Comparison of ENCODE assay signal across 23 cellular contexts in the genomic region with DNA sequence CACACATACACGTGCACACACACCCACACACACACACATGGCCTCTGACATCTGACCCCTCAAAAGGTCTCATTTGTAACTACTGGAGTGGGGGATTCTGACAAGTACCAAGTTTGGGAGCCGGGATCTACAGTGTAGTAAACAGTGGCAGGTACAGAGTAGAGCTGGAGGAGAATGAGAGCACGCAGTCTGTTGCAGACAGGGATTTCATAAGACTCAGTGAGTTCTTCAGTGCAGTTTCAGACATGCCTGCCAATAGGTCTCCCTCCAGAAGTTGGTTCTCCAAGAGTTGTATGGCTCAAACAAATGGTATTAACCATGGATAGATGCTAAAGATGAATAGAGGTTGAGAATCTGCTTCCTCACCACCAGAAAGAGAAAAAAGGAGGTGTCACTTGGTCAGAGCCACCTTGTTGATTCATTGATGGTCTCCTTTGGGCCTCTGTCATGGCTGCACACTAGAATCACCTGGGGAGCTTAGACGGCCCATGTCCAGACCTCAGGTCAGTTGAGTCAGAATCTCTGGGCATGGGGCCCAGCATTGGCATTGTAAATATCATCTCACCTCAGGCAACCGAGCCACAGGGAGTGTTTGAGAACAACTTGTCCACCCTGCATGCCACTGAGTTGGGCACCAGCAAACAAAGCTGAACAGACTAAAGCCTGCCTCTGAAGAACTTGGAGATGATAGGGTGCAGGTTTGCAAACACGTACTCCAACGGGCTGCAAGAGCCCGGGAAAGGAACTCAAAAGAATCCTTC.
DNase-seq lines count a peak whose midpoint lies in the region; ATAC-seq, FAIRE-seq and TF ChIP-seq lines count a peak whose summit lies in the region.
"Had no signal": no experiment of that assay in that cellular context is flagged by ENCODE, and none has a peak within 500 bp of the region (broad histone marks: within the 10 kb centered on the region; RNA-seq: fewer than 3 reads in every experiment).

No MANE protein-coding gene starts in this region.

- peak; percentile 68 for FAIRE-seq in bronchial epithelial cell (lab: Jason Lieb, UNC)
- FAIRE-seq: D721Med, small intestine had no signal

- TF ChIP-seq CTCF in LNCaP clone FGC (IDR thresholded peaks at IDR 0.05; ENCODE audit: control insufficient read depth, extremely low read depth, insufficient read depth) (no peak), bronchial epithelial cell (IDR thresholded peaks at IDR 0.05; ENCODE audit: insufficient read depth, low read length, severe bottlenecking) (no peak), sigmoid colon (IDR thresholded peaks at IDR 0.05) (no peak)

- peak overlapping the region in 3 of 4 donors; percentile 5 to 56 (median 46) for H3K27ac ChIP-seq in sigmoid colon
- H3K27ac ChIP-seq: foreskin keratinocyte, neural progenitor cell had no signal

- no peak for TF ChIP-seq POLR2A in sigmoid colon (IDR thresholded peaks at IDR 0.05)

- no peaks in the 10 kb centered on the region for H3K36me3 ChIP-seq in bronchial epithelial cell (ENCODE audit: control insufficient read depth, insufficient read depth, low read length)
- no peaks in the 10 kb centered on the region for H3K36me3 ChIP-seq in sigmoid colon
- H3K36me3 ChIP-seq: HAP-1, neural progenitor cell had no signal

- 84 to 90% methylated on average over 8 of the region's 8 CpGs for WGBS in sigmoid colon, 2 donors

- H3K9me3 ChIP-seq in sigmoid colon = no peaks in the 10 kb centered on the region
- H3K9me3 ChIP-seq: HAP-1 had no signal

- H3K27me3 ChIP-seq in bronchial epithelial cell (ENCODE audit: control insufficient read depth, insufficient read depth, low read length) = no peaks in the 10 kb centered on the region
- H3K27me3 ChIP-seq in sigmoid colon = no peaks in the 10 kb centered on the region
- H3K27me3 ChIP-seq: foreskin keratinocyte, neural progenitor cell had no signal

- H3K4me3 ChIP-seq in LNCaP clone FGC (ENCODE audit: low read depth, low read length) (no peak overlapping the region), bronchial epithelial cell (ENCODE audit: low read depth, low read length) (no peak overlapping the region), sigmoid colon (no peak overlapping the region)
- H3K4me3 ChIP-seq: HAP-1, neural progenitor cell had no signal

- peaks cover 0 to 60% (median 31%) of the 10 kb centered on the region in 4 donors for H3K4me1 ChIP-seq in sigmoid colon
- H3K4me1 ChIP-seq: foreskin keratinocyte, HAP-1 had no signal

- DNase-seq in LNCaP clone FGC (ENCODE audit: low read depth) = peak; percentile 97
- DNase-seq in bronchial epithelial cell (ENCODE audit: low read depth) = peak; percentile 56
- DNase-seq in left lobe of liver (ENCODE audit: low spot score) = peak; percentile 97
- DNase-seq in sigmoid colon = peak; percentile 81
- no peak for DNase-seq in D341Med (ENCODE audit: low spot score)
- no peak for DNase-seq in epidermal melanocyte (ENCODE audit: insufficient read length, low spot score)
- no peak for DNase-seq in NCI-H2171 treated with DMSO at 0.1 percent for 48 hours (lab: John Stamatoyannopoulos, UW)
- DNase-seq: activated CD4-positive, alpha-beta T cell treated with anti-CD3 and anti-CD28 coated beads for 1 hour; activated gamma-delta T cell; EL; foreskin keratinocyte; hippocampal formation; immature natural killer cell; MM.1S; NCI-H1436 treated with DMSO at 0.1 percent for 48 hours; NCI-H524 treated with DMSO at 0.1 percent for 48 hours; small intestine; stimulated activated CD4-positive, alpha-beta T cell treated with anti-CD3 and anti-CD28 coated beads, Interleukin-1b, Interleukin-23, amount 100 ng/mL, for 48 hours had no signal

- peak in 2 of 4 donors; percentile 64 to 73 for TF ChIP-seq EP300 in sigmoid colon (IDR thresholded peaks at IDR 0.05)

- intact Hi-C loops in sigmoid colon (cut with DNase I) = no loop called here

- ATAC-seq in left lobe of liver (peak; percentile 67), HG03354 (IDR thresholded peaks at IDR 0.05; ENCODE audit: poor library complexity, severe bottlenecking, unreplicated experiment) (no peak)
- ATAC-seq: foreskin keratinocyte, Panc1 had no signal

Comparison
In these comparisons a context has a peak if more than half of its experiments do, and no peak if none do; other contexts are left out.
1. DNase-seq: peak in LNCaP clone FGC (single experiment), bronchial epithelial cell (single experiment), left lobe of liver (single experiment) and sigmoid colon (single experiment); none in D341Med (single experiment), epidermal melanocyte (single experiment) and NCI-H2171 treated with DMSO at 0.1 percent for 48 hours (single experiment).